ENCODE assay signal across 15 cellular contexts in the genomic region with DNA sequence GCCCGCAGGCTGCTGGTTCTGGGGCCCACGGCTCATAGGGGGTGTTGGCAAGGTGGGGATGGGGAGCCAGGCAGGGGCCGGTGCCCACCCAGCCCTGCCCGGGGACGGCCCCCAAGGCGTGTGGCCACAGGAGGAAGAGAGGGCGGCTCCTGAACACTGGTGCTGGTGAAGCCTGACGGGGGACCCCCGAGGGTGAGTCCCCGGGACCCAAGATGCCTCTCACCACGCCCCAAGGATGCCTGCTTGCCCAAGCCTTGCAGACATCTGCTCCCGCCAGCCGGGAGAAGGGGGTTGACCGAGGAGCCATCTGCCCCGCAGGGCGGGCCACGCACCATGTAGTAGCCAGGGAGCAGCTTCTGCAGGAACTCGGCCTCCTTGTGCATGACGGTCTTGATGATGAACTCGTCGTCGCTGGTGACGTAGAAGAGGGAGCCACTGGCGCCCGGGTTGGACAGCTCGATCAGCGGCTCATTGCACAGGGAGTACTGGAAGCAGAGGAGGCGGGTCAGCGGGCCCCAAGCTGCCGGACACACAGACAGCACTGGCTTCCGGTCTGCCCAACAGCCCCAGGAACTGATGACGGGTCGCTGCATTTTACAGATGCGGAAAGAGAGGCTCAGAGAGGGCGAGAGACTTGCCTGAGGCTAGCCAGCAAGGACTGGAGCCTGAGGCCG. TPM values are rescaled to one million over a fixed set of nuclear protein-coding genes. Genes with fewer than 3 reads are reported as not detected.
A peak's percentile ranks its signal among the peaks of the same experiment; 100 is the strongest.
DNase-seq lines count a peak whose midpoint lies in the region; ATAC-seq lines count a peak whose summit lies in the region.
"Had no signal": no experiment of that assay in that cellular context is flagged by ENCODE, and none has a peak within 500 bp of the region (broad histone marks: within the 10 kb centered on the region; RNA-seq: fewer than 3 reads in every experiment).

No MANE protein-coding gene starts in this region.

- no peaks in the 10 kb centered on the region for H3K36me3 ChIP-seq in mesendoderm (ENCODE audit: control insufficient read depth, insufficient read depth, low read length)

- no peaks in the 10 kb centered on the region for H3K27me3 ChIP-seq in mesendoderm (ENCODE audit: insufficient read depth, low read length, poor library complexity)

- H2AK5ac ChIP-seq in mesendoderm (ENCODE audit: low read length), result no peak overlapping the region

- H3K56ac ChIP-seq in mesendoderm (ENCODE audit: low read length), result no peak overlapping the region

- H2BK5ac ChIP-seq in mesendoderm (ENCODE audit: low read length), result no peak overlapping the region

- H3K23ac ChIP-seq in mesendoderm (ENCODE audit: low read length), result no peak overlapping the region

- no peaks in the 10 kb centered on the region for H3K27me3 Mint-ChIP-seq in stimulated activated memory B cell treated with anti-CD40 and anti-IgM and Interleukin-4, amounts not matched to agents 10 μg/mL and 1 μg/mL and 100 μg/mL, for 72 hours
- H3K27me3 Mint-ChIP-seq: IgD-negative memory B cell had no signal

- H3K27ac Mint-ChIP-seq in stimulated activated memory B cell treated with anti-CD40 and anti-IgM and Interleukin-4, amounts not matched to agents 10 μg/mL and 1 μg/mL and 100 μg/mL, for 72 hours, result no peak overlapping the region

- no peaks in the 10 kb centered on the region for H3K79me2 ChIP-seq in mesendoderm (ENCODE audit: control insufficient read depth, insufficient read depth, low read length)

- H3K4me2 ChIP-seq in mesendoderm (ENCODE audit: low read length), result no peak overlapping the region

- WGBS in mesendoderm (ENCODE audit: extremely low coverage, insufficient coverage, low lambda C conversion rate), result no CpG with 5 or more reads among the region's 36 CpGs

- H3K79me1 ChIP-seq in mesendoderm (ENCODE audit: low read length), result no peaks in the 10 kb centered on the region

- no peak overlapping the region for H2BK120ac ChIP-seq in mesendoderm (ENCODE audit: low read depth, low read length)

- H3K27ac ChIP-seq in cingulate gyrus (ENCODE audit: low read depth, low read length) (peak overlapping the region; percentile 47), mesendoderm (ENCODE audit: low read depth, low read length) (no peak overlapping the region)
- H3K27ac ChIP-seq: epithelial cell of prostate had no signal

- H4K5ac ChIP-seq in mesendoderm (ENCODE audit: low read length), result no peak overlapping the region

- H3K9me3 Mint-ChIP-seq in stimulated activated memory B cell treated with anti-CD40 and anti-IgM and Interleukin-4, amounts not matched to agents 10 μg/mL and 1 μg/mL and 100 μg/mL, for 72 hours, result no peaks in the 10 kb centered on the region
- H3K9me3 Mint-ChIP-seq: IgD-negative memory B cell had no signal

- H3K4me1 ChIP-seq in mesendoderm (ENCODE audit: control insufficient read depth, low read depth, low read length), result no peaks in the 10 kb centered on the region

- DNase-seq in EL (peak; percentile 93), NCI-H524 (lab: John Stamatoyannopoulos, UW) (peak; percentile 91 to 98), sciatic nerve (ENCODE audit: low spot score) (no peak), mesenteric fat pad (ENCODE audit: low spot score) (no peak), mesendoderm (no peak)
- DNase-seq: activated CD4-positive, alpha-beta T cell treated with anti-CD3 and anti-CD28 coated beads, Interleukin-2, amount 50 U/mL, for 4 hours; mucosa of descending colon; NCI-H187 treated with DMSO at 0.1 percent for 48 hours had no signal

- no peak overlapping the region for H3K4me3 ChIP-seq in mesendoderm (ENCODE audit: low read length)
- H3K4me3 ChIP-seq: mucosa of descending colon had no signal

- no peak overlapping the region for H3K4ac ChIP-seq in mesendoderm (ENCODE audit: low read depth, low read length)

- H3K9ac ChIP-seq in mesendoderm (ENCODE audit: low read length), result no peak overlapping the region

- intact Hi-C loops in sciatic nerve (cut with DNase I), result no loop called here

- H3K4me1 Mint-ChIP-seq in stimulated activated memory B cell treated with anti-CD40 and anti-IgM and Interleukin-4, amounts not matched to agents 10 μg/mL and 1 μg/mL and 100 μg/mL, for 72 hours, result peaks cover 4% of the 10 kb centered on the region
- H3K4me1 Mint-ChIP-seq: IgD-negative memory B cell had no signal

- no peak overlapping the region for H2BK15ac ChIP-seq in mesendoderm (replicated peaks; ENCODE audit: low read depth)

- ATAC-seq in sciatic nerve (peak; percentile 7), GM19324 (IDR thresholded peaks at IDR 0.05; ENCODE audit: low FRiP score, unreplicated experiment) (no peak)
- no peak for ATAC-seq in stimulated activated memory B cell treated with anti-CD40 and anti-IgM and Interleukin-4, amounts not matched to agents 10 μg/mL and 1 μg/mL and 100 μg/mL, for 72 hours

- H4K8ac ChIP-seq in mesendoderm (ENCODE audit: low read depth, low read length), result no peak overlapping the region

- H3K36me3 Mint-ChIP-seq in stimulated activated memory B cell treated with anti-CD40 and anti-IgM and Interleukin-4, amounts not matched to agents 10 μg/mL and 1 μg/mL and 100 μg/mL, for 72 hours, result peaks cover 52% of the 10 kb centered on the region

- no peak overlapping the region for H3K4me3 Mint-ChIP-seq in stimulated activated memory B cell treated with anti-CD40 and anti-IgM and Interleukin-4, amounts not matched to agents 10 μg/mL and 1 μg/mL and 100 μg/mL, for 72 hours
- H3K4me3 Mint-ChIP-seq: IgD-negative memory B cell had no signal

- H3K18ac ChIP-seq in mesendoderm (ENCODE audit: low read length), result no peak overlapping the region

RNA-seq across cellular contexts. Expression of gene CACTIN, which starts 29.6 kb away (rescaled TPM):
- total RNA-seq in sciatic nerve (19.6 TPM), mesenteric fat pad (18.9 TPM)
- polyA plus RNA-seq in mesendoderm (2013, experiment 1 of 2), result 25.7 TPM
- 28.3 TPM for polyA plus RNA-seq in mesendoderm (2013, experiment 2 of 2)

RNA-seq across cellular contexts. Expression of gene PIP5K1C, which starts 44.1 kb away (rescaled TPM):
- 46.9 TPM for total RNA-seq in sciatic nerve
- 40.0 TPM for total RNA-seq in mesenteric fat pad
- 15.2 TPM for polyA plus RNA-seq in mesendoderm (2013, experiment 1 of 2)
- polyA plus RNA-seq in mesendoderm (2013, experiment 2 of 2), result 16.0 TPM

RNA-seq across cellular contexts. Expression of gene TBXA2R, which starts 49.5 kb away (rescaled TPM):
- total RNA-seq in sciatic nerve (11.2 TPM), mesenteric fat pad (5.4 TPM)
- 0.63 TPM for polyA plus RNA-seq in mesendoderm (2013, experiment 1 of 2)
- polyA plus RNA-seq in mesendoderm (2013, experiment 2 of 2), result 0.56 TPM
- total RNA-seq: bronchial epithelial cell, H4 had no signal

RNA-seq across cellular contexts. Expression of gene TJP3, which starts 52.0 kb away (rescaled TPM):
- total RNA-seq in sciatic nerve, result 2.1 TPM
- total RNA-seq in mesenteric fat pad, result 0.39 TPM
- polyA plus RNA-seq in mesendoderm (2013, experiment 1 of 2), result 4.2 TPM
- polyA plus RNA-seq in mesendoderm (2013, experiment 2 of 2), result 3.8 TPM
- total RNA-seq: H4 had no signal

Comparison
In these comparisons a context has a peak if more than half of its experiments do, and no peak if none do; other contexts are left out.
1. DNase-seq: peak in EL (single experiment) and NCI-H524 (2 of 2); none in sciatic nerve (single experiment), mesenteric fat pad (single experiment) and mesendoderm (single experiment).